In genomic region chr6:1603708-1604346, GRCh38 we compare ENCODE assay signal across 9 cellular contexts. TPM values are rescaled to one million over a fixed set of nuclear protein-coding genes. Genes with fewer than 3 reads are reported as not detected.
DNase-seq lines count a peak whose midpoint lies in the region; ATAC-seq and TF ChIP-seq lines count a peak whose summit lies in the region.
"Had no signal": no experiment of that assay in that cellular context is flagged by ENCODE, and none has a peak within 500 bp of the region (broad histone marks: within the 10 kb centered on the region; RNA-seq: fewer than 3 reads in every experiment).

No MANE protein-coding gene starts in this region.

- 55% methylated on average over 6 of the region's 27 CpGs; no CpG with 5 or more reads in 1 of the 2 experiments for WGBS in IMR-90 (ENCODE audit: extremely low coverage in 2 of 2, insufficient read length in 1 of 2), 2 experiments

- no peak overlapping the region; the same call in 1 of the 2 replicates for H3K18ac ChIP-seq in IMR-90 (ENCODE audit: low read depth, low read length)

- no peak for DNase-seq in A673 (ENCODE audit: low spot score)
- DNase-seq in IMR-90: no peak
- DNase-seq in coronary artery (ENCODE audit: low spot score): peak; percentile 88
- peak in 1 of 10 donors; percentile 22 for DNase-seq in naive thymus-derived CD8-positive, alpha-beta T cell
- DNase-seq in caudate nucleus (lab: John Stamatoyannopoulos, UW): no peak
- DNase-seq in T-helper 2 cell: no peak

- H3K36me3 Mint-ChIP-seq in naive thymus-derived CD8-positive, alpha-beta T cell: no peaks in the 10 kb centered on the region

- H2BK120ac ChIP-seq in IMR-90 (ENCODE audit: low read depth, low read length): peak overlapping the region; percentile 71; the same call in 1 of the 2 replicates

- no peak overlapping the region for H3K27ac ChIP-seq in A673 (ENCODE audit: low read depth, low read length, poor library complexity, severe bottlenecking)
- no peak overlapping the region for H3K27ac ChIP-seq in IMR-90 (ENCODE audit: insufficient read depth, low read length)
- peak overlapping the region; percentile 86 to 87 for H3K27ac ChIP-seq in coronary artery
- no peak overlapping the region for H3K27ac ChIP-seq in caudate nucleus (ENCODE audit: low read depth, low read length)

- 0 out of 2 replicates have a peak overlapping the region, but pooled peaks have one; percentile 41 for H3K14ac ChIP-seq in IMR-90 (replicated peaks; ENCODE audit: low read depth, low read length)

- POLR2A ChIA-PET in A673 (lab: Charles Lee; ENCODE audit: low non-redundant PET): no interaction called here
- POLR2A ChIA-PET in IMR-90 (lab: Charles Lee; ENCODE audit: unreplicated experiment): no interaction called here
- POLR2A ChIA-PET in naive thymus-derived CD8-positive, alpha-beta T cell (lab: Charles Lee): no interaction called here

- peak overlapping the region; percentile 71 for H3K4me2 ChIP-seq in IMR-90 (ENCODE audit: low read depth, low read length)

- H3K27ac Mint-ChIP-seq in naive thymus-derived CD8-positive, alpha-beta T cell: peak overlapping the region in 1 of 10 donors; percentile 5

- 0 out of 2 replicates have a peak overlapping the region, but pooled peaks have one; percentile 11 for H4K91ac ChIP-seq in IMR-90 (ENCODE audit: insufficient read depth, low read depth, low read length)

- H3K23ac ChIP-seq in IMR-90 (ENCODE audit: low read depth, low read length): peak overlapping the region; percentile 48

- H3K36me3 ChIP-seq in A673 (ENCODE audit: insufficient read depth, low read length, poor library complexity, severe bottlenecking) (no peaks in the 10 kb centered on the region), IMR-90 (ENCODE audit: control insufficient read depth, insufficient read depth, low read length) (no peaks in the 10 kb centered on the region)

- TF ChIP-seq CTCF in A673 (conservative IDR thresholded peaks at IDR 0.05; ENCODE audit: low read depth, low read length) (no peak), IMR-90 (conservative IDR thresholded peaks at IDR 0.05; ENCODE audit: low read depth, low read length) (no peak), coronary artery (IDR thresholded peaks at IDR 0.05) (no peak)

- H3K4me3 Mint-ChIP-seq in naive thymus-derived CD8-positive, alpha-beta T cell: peak overlapping the region in 6 of 10 donors; percentile 18 to 50 (median 38)

- in situ Hi-C loops in IMR-90 (cut with MboI; ENCODE audit: low sequenced_read_pairs): loop anchor here (5.0 to 10.0 kb wide), 2 partner anchors 581 to 748 kb away; no protein-coding TSS in a partner anchor

- peak; percentile 3; the same call in 1 of the 2 replicates for ATAC-seq in IMR-90 (ENCODE audit: low read depth)
- peak; percentile 6 to 11 for ATAC-seq in naive thymus-derived CD8-positive, alpha-beta T cell
- no peak for ATAC-seq in GM18873 (IDR thresholded peaks at IDR 0.05; ENCODE audit: low FRiP score, unreplicated experiment)
- ATAC-seq in HG02970 (IDR thresholded peaks at IDR 0.05; ENCODE audit: low FRiP score, unreplicated experiment): no peak

- dilution Hi-C loops in IMR-90 (cut with HindIII; ENCODE audit: low sequenced_read_pairs, unreplicated experiment): no loop called here

- H4K8ac ChIP-seq in IMR-90 (ENCODE audit: low read depth in 2 of 2, low read length in 2 of 2): peak overlapping the region in 1 of 2 experiments; percentile 21; a peak in 1 of 4 replicates

- BruUV-seq in A673 (replicated peaks; lab: Mats Ljungman, UMichigan) (no TSS peak), IMR-90 (replicated peaks; lab: Mats Ljungman, UMichigan) (no TSS peak)

- no peak overlapping the region for H2BK15ac ChIP-seq in IMR-90 (ENCODE audit: low read depth, low read length)

- no peak for TF ChIP-seq RAD21 in IMR-90 (IDR thresholded peaks at IDR 0.05; ENCODE audit: low read length)

- peaks cover 44% of the 10 kb centered on the region for H3K27me3 ChIP-seq in A673 (replicated peaks; ENCODE audit: insufficient read depth, low read depth, low read length, poor library complexity)
- peaks cover 29% of the 10 kb centered on the region for H3K27me3 ChIP-seq in IMR-90 (ENCODE audit: control insufficient read depth, insufficient read depth, low read length)

- no peaks in the 10 kb centered on the region for H3K79me1 ChIP-seq in IMR-90 (ENCODE audit: low read depth in 1 of 2, low read length in 2 of 2)

- peaks cover 0 to 3% (median 0%) of the 10 kb centered on the region in 9 donors for H3K9me3 Mint-ChIP-seq in naive thymus-derived CD8-positive, alpha-beta T cell

- no peak overlapping the region for H2BK20ac ChIP-seq in IMR-90 (ENCODE audit: low read depth, low read length)

- peak overlapping the region; percentile 93 for H2AFZ ChIP-seq in IMR-90 (replicated peaks; ENCODE audit: low read length, poor library complexity)

- no peak overlapping the region for H2AK5ac ChIP-seq in IMR-90 (ENCODE audit: low read depth, low read length)

- no peaks in the 10 kb centered on the region for H4K20me1 ChIP-seq in IMR-90 (ENCODE audit: insufficient read depth, low read length)

- H3K56ac ChIP-seq in IMR-90 (ENCODE audit: extremely low read depth, insufficient read depth, low read length): no peak overlapping the region

- no peaks in the 10 kb centered on the region for H3K9me1 ChIP-seq in IMR-90 (ENCODE audit: insufficient read depth, low read length)

- H3K4me1 ChIP-seq in A673 (ENCODE audit: insufficient read depth, low read length, poor library complexity, severe bottlenecking): peaks cover 23% of the 10 kb centered on the region
- no peaks in the 10 kb centered on the region for H3K4me1 ChIP-seq in IMR-90 (ENCODE audit: control insufficient read depth, insufficient read depth, low read length)

- H2AK9ac ChIP-seq in IMR-90 (replicated peaks; ENCODE audit: low read depth, low read length, poor library complexity): no peak overlapping the region

- H4K5ac ChIP-seq in IMR-90 (ENCODE audit: low read depth, low read length): no peak overlapping the region

- no peak for TF ChIP-seq POLR2A in IMR-90 (IDR thresholded peaks at IDR 0.05; ENCODE audit: low read depth, low read length)

- H3K27me3 Mint-ChIP-seq in naive thymus-derived CD8-positive, alpha-beta T cell: peaks cover 52 to 89% (median 77%) of the 10 kb centered on the region in 5 donors

- no peak overlapping the region for H2BK5ac ChIP-seq in IMR-90 (ENCODE audit: low read depth, low read length, poor library complexity, severe bottlenecking)

- CTCF ChIA-PET in A673 (lab: Charles Lee): no interaction called here
- CTCF ChIA-PET in IMR-90 (lab: Yijun Ruan, JAX): no interaction called here

- peak overlapping the region; percentile 60 for H3K4ac ChIP-seq in IMR-90 (ENCODE audit: low read depth, low read length)

- H3K4me3 ChIP-seq in A673 (ENCODE audit: low read depth, low read length, poor library complexity, severe bottlenecking): peak overlapping the region; percentile 43
- peak overlapping the region; percentile 15 for H3K4me3 ChIP-seq in IMR-90 (ENCODE audit: insufficient read depth, low read depth, low read length)
- H3K4me3 ChIP-seq in coronary artery: peak overlapping the region; percentile 71

- H3K4me1 Mint-ChIP-seq in naive thymus-derived CD8-positive, alpha-beta T cell: peaks cover 21 to 38% (median 37%) of the 10 kb centered on the region in 4 donors

- H3K9ac ChIP-seq in IMR-90 (ENCODE audit: low read depth, low read length): peak overlapping the region; percentile 14; the same call in 1 of the 2 replicates

- no peaks in the 10 kb centered on the region for H3K9me3 ChIP-seq in A673 (ENCODE audit: low read depth, low read length, poor library complexity, severe bottlenecking)
- peaks cover 7% of the 10 kb centered on the region; the same call in 1 of the 2 replicates for H3K9me3 ChIP-seq in IMR-90 (ENCODE audit: control insufficient read depth, insufficient read depth, low read length)

- intact Hi-C loops in A673 (cut with micrococcal nuclease; ENCODE audit: unreplicated experiment) (loop anchor here (1.0 to 5.0 kb wide), 5 partner anchors 418 to 1093 kb away; no protein-coding TSS in a partner anchor), IMR-90 (cut with micrococcal nuclease) (loop anchor here (1.0 to 5.0 kb wide), 5 partner anchors 501 to 845 kb away; no protein-coding TSS in a partner anchor)

TF ChIP-seq in IMR-90, 13 proteins besides CTCF, POLR2A, EP300 and RAD21 (continues in another document):
- TF ChIP-seq RCOR1 (IDR thresholded peaks at IDR 0.05; ENCODE audit: insufficient replicate concordance, low read length): no peak
- no peak for TF ChIP-seq MAZ (IDR thresholded peaks at IDR 0.05; ENCODE audit: borderline replicate concordance, low read depth, low read length)
- no peak for TF ChIP-seq MAFK (IDR thresholded peaks at IDR 0.05; ENCODE audit: low read depth, low read length)
- TF ChIP-seq NFE2L2 (IDR thresholded peaks at IDR 0.05; ENCODE audit: low read depth, low read length): no peak
- TF ChIP-seq USF2 (IDR thresholded peaks at IDR 0.05; ENCODE audit: low read depth, low read length): no peak
- no peak for TF ChIP-seq CHD1 (IDR thresholded peaks at IDR 0.05; ENCODE audit: low read depth, low read length)
- TF ChIP-seq SMC3 (IDR thresholded peaks at IDR 0.05; ENCODE audit: low read depth, low read length): no peak
- TF ChIP-seq RFX5 (IDR thresholded peaks at IDR 0.05; ENCODE audit: low read depth, low read length): no peak
- no peak for TF ChIP-seq MXI1 (IDR thresholded peaks at IDR 0.05; ENCODE audit: borderline replicate concordance, low read depth, low read length)
- TF ChIP-seq BHLHE40 (IDR thresholded peaks at IDR 0.05; ENCODE audit: low read depth, low read length): no peak
- TF ChIP-seq ELK1 (IDR thresholded peaks at IDR 0.05; ENCODE audit: borderline replicate concordance, low read depth, low read length): no peak
- no peak for TF ChIP-seq FOS (IDR thresholded peaks at IDR 0.05; ENCODE audit: low read depth, low read length)

RNA-seq across cellular contexts. Expression of gene FOXC1, which starts 5.9 kb away (rescaled TPM):
- total RNA-seq in A673 (2021) (0.49 and 0.50 TPM in 2 replicates), IMR-90 (2012; rRNA removed) (1.3 and 1.9 TPM in 2 replicates)
- 4.0 and 4.7 TPM in 2 replicates for polyA plus RNA-seq in IMR-90 (2012; rRNA removed)
- polyA plus RNA-seq in IMR-90 (2012; cell fraction: cytosol; rRNA removed): 3.4 and 6.3 TPM in 2 replicates
- 6.5 and 7.2 TPM in 2 replicates for polyA plus RNA-seq in IMR-90 (2012; cell fraction: nucleus; rRNA removed; ENCODE audit: low replicate concordance)
- total RNA-seq in naive thymus-derived CD8-positive, alpha-beta T cell: not detected
- not detected for polyA plus RNA-seq in naive thymus-derived CD8-positive, alpha-beta T cell
- total RNA-seq: T-helper 1 cell treated with Interleukin-12 subunit alpha and Interleukin-12 subunit beta and Interleukin-4 antibody, amounts not matched to agents 30 ng/mL and 1 ng/mL, for 36 hours had no signal

Comparison
In these comparisons a context has a peak if more than half of its experiments do, and no peak if none do; other contexts are left out.
1. H3K27ac ChIP-seq: peak in coronary artery (2 of 2); none in A673 (single experiment), IMR-90 (single experiment) and caudate nucleus (single experiment).
2. H3K4me3 ChIP-seq: peak in every context shown above with its lines; median percentile 71 in coronary artery; 43 in A673; 15 in IMR-90.
3. ATAC-seq: peak in IMR-90 (single experiment) and naive thymus-derived CD8-positive, alpha-beta T cell (2 of 2); none in GM18873 (single experiment) and HG02970 (single experiment).